8 cellular contexts compared by ENCODE assay signal in genomic region chr20:32972181-32973076, GRCh38. TPM values are rescaled to one million over a fixed set of nuclear protein-coding genes. Genes with fewer than 3 reads are reported as not detected.
DNase-seq lines count a peak whose midpoint lies in the region; ATAC-seq and TF ChIP-seq lines count a peak whose summit lies in the region.

No MANE protein-coding gene starts in this region.

- intact Hi-C loops in CD8-positive, alpha-beta T cell (cut with DNase I, micrococcal nuclease) = loop anchor here (2.0 to 10.0 kb wide), 4 partner anchors 26 to 1140 kb away; partner anchors contain the start of genes EIF2S2 (in 1 of the 2) and NOL4L (in 1 of the 2)
- intact Hi-C loops in activated CD4-positive, alpha-beta memory T cell treated with anti-CD3 and anti-CD28 coated beads for 36 hours (cut with micrococcal nuclease) = loop anchor here (1.0 to 2.0 kb wide), 3 partner anchors 22 to 32 kb away; partner anchors contain the start of gene SUN5
- intact Hi-C loops in right cardiac atrium (cut with DNase I) = no loop called here

- no peaks in the 10 kb centered on the region for H3K27me3 ChIP-seq in CD8-positive, alpha-beta T cell (ENCODE audit: insufficient read depth, low read length)
- H3K27me3 ChIP-seq in right cardiac atrium (ENCODE audit: control insufficient read depth, insufficient read depth) = no peaks in the 10 kb centered on the region

- CTCF ChIA-PET in CD8-positive, alpha-beta T cell (lab: Charles Lee) = interaction anchor here (0.9 to 4.6 kb wide), 5 partner anchors 14 to 32 kb away, joined by 3 to 19 read pairs (median 5); partner anchors contain the start of gene SUN5
- CTCF ChIA-PET in activated CD4-positive, alpha-beta memory T cell treated with anti-CD3 and anti-CD28 coated beads for 36 hours (lab: Charles Lee) = interaction anchor here (1.1 to 2.9 kb wide), 3 partner anchors 27 to 70 kb away, joined by 3 to 9 read pairs (median 7); partner anchors contain the start of gene SUN5

- peak overlapping the region; percentile 73 for H3K27ac ChIP-seq in CD8-positive, alpha-beta T cell (ENCODE audit: low read depth, low read length)
- H3K27ac ChIP-seq in right cardiac atrium (ENCODE audit: low read length) = peak overlapping the region; percentile 62

- WGBS in right cardiac atrium = 76% methylated on average over 13 of the region's 13 CpGs

- H3K4me3 Mint-ChIP-seq in CD8-positive, alpha-beta T cell = no peak overlapping the region
- no peak overlapping the region for H3K4me3 Mint-ChIP-seq in activated CD4-positive, alpha-beta memory T cell treated with anti-CD3 and anti-CD28 coated beads for 36 hours

- peak; percentile 69 for ATAC-seq in CD8-positive, alpha-beta T cell
- ATAC-seq in GM21423 (IDR thresholded peaks at IDR 0.05; ENCODE audit: unreplicated experiment) = peak; percentile 81
- no peak for ATAC-seq in right cardiac atrium

- H3K36me3 Mint-ChIP-seq in CD8-positive, alpha-beta T cell = no peaks in the 10 kb centered on the region
- H3K36me3 Mint-ChIP-seq in activated CD4-positive, alpha-beta memory T cell treated with anti-CD3 and anti-CD28 coated beads for 36 hours = peaks cover 8% of the 10 kb centered on the region

- POLR2A ChIA-PET in CD8-positive, alpha-beta T cell (lab: Charles Lee) = interaction anchor here (0.8 to 1.8 kb wide), 6 partner anchors 9 to 152 kb away, joined by 3 to 12 read pairs (median 4); partner anchors contain the start of gene MAPRE1
- POLR2A ChIA-PET in activated CD4-positive, alpha-beta memory T cell treated with anti-CD3 and anti-CD28 coated beads for 36 hours (lab: Charles Lee) = interaction anchor here (1.9 kb wide), 1 partner anchor 27 kb away, joined by 5 read pairs; no protein-coding TSS in a partner anchor

- peaks cover 3% of the 10 kb centered on the region for H3K9me3 ChIP-seq in CD8-positive, alpha-beta T cell (ENCODE audit: low read length)
- no peaks in the 10 kb centered on the region for H3K9me3 ChIP-seq in right cardiac atrium (ENCODE audit: control insufficient read depth, low read length)

- peaks cover 6% of the 10 kb centered on the region for H3K9me3 Mint-ChIP-seq in CD8-positive, alpha-beta T cell
- peaks cover 16% of the 10 kb centered on the region for H3K9me3 Mint-ChIP-seq in activated CD4-positive, alpha-beta memory T cell treated with anti-CD3 and anti-CD28 coated beads for 36 hours

- peak; percentile 66 to 94 (median 78) for DNase-seq in CD8-positive, alpha-beta T cell
- DNase-seq in Kasumi-1 (lab: John Stamatoyannopoulos, UW) (peak; percentile 96 to 97), right cardiac atrium (no peak), NCI-H510A treated with DMSO at 0.1 percent for 48 hours (lab: John Stamatoyannopoulos, UW) (no peak), DMS79 (lab: John Stamatoyannopoulos, UW) (no peak)
- DNase-seq in activated CD4-positive, alpha-beta memory T cell treated with anti-CD3 and anti-CD28 coated beads for 36 hours = peak; percentile 91
- peak; percentile 58 to 79 for DNase-seq in stimulated activated CD8-positive, alpha-beta memory T cell treated with anti-CD3 and anti-CD28 coated beads, Interleukin-15, amount 100 ng/mL, for 4 hours (ENCODE audit: low read depth in 2 of 2)

- H3K27ac Mint-ChIP-seq in CD8-positive, alpha-beta T cell = no peak overlapping the region
- no peak overlapping the region for H3K27ac Mint-ChIP-seq in activated CD4-positive, alpha-beta memory T cell treated with anti-CD3 and anti-CD28 coated beads for 36 hours

- no peaks in the 10 kb centered on the region for H3K27me3 Mint-ChIP-seq in CD8-positive, alpha-beta T cell (ENCODE audit: low read depth)
- no peaks in the 10 kb centered on the region for H3K27me3 Mint-ChIP-seq in activated CD4-positive, alpha-beta memory T cell treated with anti-CD3 and anti-CD28 coated beads for 36 hours

- TF ChIP-seq CTCF in CD8-positive, alpha-beta T cell (IDR thresholded peaks at IDR 0.05) = no peak

- peak overlapping the region; percentile 42 for H3K4me3 ChIP-seq in CD8-positive, alpha-beta T cell (ENCODE audit: low read depth, low read length)
- no peak overlapping the region for H3K4me3 ChIP-seq in right cardiac atrium (ENCODE audit: low read length)

- H3K4me1 Mint-ChIP-seq in CD8-positive, alpha-beta T cell (ENCODE audit: low read depth) = peaks cover 45% of the 10 kb centered on the region
- H3K4me1 Mint-ChIP-seq in activated CD4-positive, alpha-beta memory T cell treated with anti-CD3 and anti-CD28 coated beads for 36 hours (ENCODE audit: low read depth) = peaks cover 73% of the 10 kb centered on the region

- peaks cover 87% of the 10 kb centered on the region for H3K4me1 ChIP-seq in CD8-positive, alpha-beta T cell (ENCODE audit: insufficient read depth, low read length)
- peaks cover 5% of the 10 kb centered on the region for H3K4me1 ChIP-seq in right cardiac atrium (ENCODE audit: control insufficient read depth, insufficient read depth, low read length)

- no peaks in the 10 kb centered on the region for H3K36me3 ChIP-seq in CD8-positive, alpha-beta T cell (ENCODE audit: insufficient read depth, low read length)

RNA-seq across cellular contexts. Expression of gene SUN5, which starts 31.8 kb away (rescaled TPM):
- total RNA-seq in CD8-positive, alpha-beta T cell = not detected
- total RNA-seq in activated CD4-positive, alpha-beta memory T cell treated with anti-CD3 and anti-CD28 coated beads for 36 hours = not detected
- total RNA-seq in right cardiac atrium = not detected
- polyA plus RNA-seq in right cardiac atrium = not detected

RNA-seq across cellular contexts. Expression of gene BPIFB2, which starts 35.1 kb away (rescaled TPM):
- total RNA-seq in CD8-positive, alpha-beta T cell = not detected
- total RNA-seq in activated CD4-positive, alpha-beta memory T cell treated with anti-CD3 and anti-CD28 coated beads for 36 hours = not detected
- not detected for total RNA-seq in right cardiac atrium
- polyA plus RNA-seq in right cardiac atrium = not detected

RNA-seq across cellular contexts. Expression of gene BPIFB6, which starts 59.0 kb away (rescaled TPM):
- not detected for total RNA-seq in CD8-positive, alpha-beta T cell
- not detected for total RNA-seq in activated CD4-positive, alpha-beta memory T cell treated with anti-CD3 and anti-CD28 coated beads for 36 hours
- not detected for total RNA-seq in right cardiac atrium
- polyA plus RNA-seq in right cardiac atrium = not detected

Comparison
In these comparisons a context has a peak if more than half of its experiments do, and no peak if none do; other contexts are left out.
1. ATAC-seq: peak in CD8-positive, alpha-beta T cell (single experiment) and GM21423 (single experiment); none in right cardiac atrium (0 of 2).
2. DNase-seq: peak in CD8-positive, alpha-beta T cell (7 of 7), Kasumi-1 (2 of 2), activated CD4-positive, alpha-beta memory T cell treated with anti-CD3 and anti-CD28 coated beads for 36 hours (single experiment) and stimulated activated CD8-positive, alpha-beta memory T cell treated with anti-CD3 and anti-CD28 coated beads, Interleukin-15, amount 100 ng/mL, for 4 hours (2 of 2); none in right cardiac atrium (0 of 3), NCI-H510A treated with DMSO at 0.1 percent for 48 hours (single experiment) and DMS79 (single experiment).
3. intact Hi-C loops: an anchor here in CD8-positive, alpha-beta T cell (2.0 to 10.0 kb wide) and activated CD4-positive, alpha-beta memory T cell treated with anti-CD3 and anti-CD28 coated beads for 36 hours (1.0 to 2.0 kb wide); none called in right cardiac atrium.